In genomic region chr5:136276946-136277345, GRCh38 we compare ENCODE assay signal across 12 cellular contexts.
"Had no signal": no experiment of that assay in that cellular context is flagged by ENCODE, and none has a peak within 500 bp of the region (broad histone marks: within the 10 kb centered on the region; RNA-seq: fewer than 3 reads in every experiment).

No MANE protein-coding gene starts in this region.

- H3K27ac ChIP-seq: breast epithelium, esophagus muscularis mucosa, left lung, stomach had no signal

- H3K9me3 ChIP-seq: breast epithelium, esophagus muscularis mucosa, left lung, stomach had no signal

- H3K4me1 ChIP-seq: breast epithelium, esophagus muscularis mucosa, left lung, stomach had no signal

- ATAC-seq: left lung had no signal

- H3K4me3 ChIP-seq: breast epithelium, esophagus muscularis mucosa, left lung, stomach had no signal

- H3K27me3 ChIP-seq: left lung, stomach had no signal

- DNase-seq: activated CD4-positive, alpha-beta memory T cell treated with anti-CD3 and anti-CD28 coated beads for 36 hours; activated gamma-delta T cell treated with Interleukin-2 at 50 U/mL for 16 hours; activated naive CD8-positive, alpha-beta T cell treated with anti-CD3 and anti-CD28 coated beads for 36 hours; activated T-cell treated with anti-CD3 and anti-CD28 coated beads, Interleukin-2, amount 50 U/mL, for 72 hours; anterior cingulate cortex; islet precursor cell; left lung; nephron progenitor cell; stimulated activated CD4-positive, alpha-beta T cell treated with anti-CD3 and anti-CD28 coated beads, Interleukin-4, amount 100 ng/mL, for 4 hours; stomach had no signal

- H3K36me3 ChIP-seq: breast epithelium, esophagus muscularis mucosa, left lung, stomach had no signal
